Comparison of ENCODE assay signal across 12 cellular contexts in genomic region chr13:111129465-111130110, GRCh38. TPM values are rescaled to one million over a fixed set of nuclear protein-coding genes. Genes with fewer than 3 reads are reported as not detected.
A peak's percentile ranks its signal among the peaks of the same experiment; 100 is the strongest.
DNase-seq lines count a peak whose midpoint lies in the region; ATAC-seq, FAIRE-seq and TF ChIP-seq lines count a peak whose summit lies in the region.
"Had no signal": no experiment of that assay in that cellular context is flagged by ENCODE, and none has a peak within 500 bp of the region (broad histone marks: within the 10 kb centered on the region; RNA-seq: fewer than 3 reads in every experiment).

No MANE protein-coding gene starts in this region.

- H3K27ac ChIP-seq in heart left ventricle: no peak overlapping the region
- H3K27ac ChIP-seq: prostate gland had no signal

- no peaks in the 10 kb centered on the region for H3K36me3 ChIP-seq in heart left ventricle
- H3K36me3 ChIP-seq: prostate gland had no signal

- DNase-seq in H54 (ENCODE audit: insufficient read length, low spot score) (no peak), naive B cell (no peak), heart left ventricle (no peak), NCI-H2029 (lab: John Stamatoyannopoulos, UW) (no peak), epidermal melanocyte (ENCODE audit: insufficient read length, low spot score) (no peak), T-helper 17 cell (no peak)
- DNase-seq: DMS 273 treated with DMSO at 0.1 percent for 48 hours, NCI-H1092 had no signal

- 82 to 87% (median 84%) methylated on average over 9 of the region's 9 CpGs for WGBS in heart left ventricle, 4 donors

- intact Hi-C loops in heart left ventricle (cut with DNase I): no loop called here

- H3K27me3 Mint-ChIP-seq in naive B cell: peaks cover 8 to 21% (median 12%) of the 10 kb centered on the region in 3 donors
- peaks cover 44% of the 10 kb centered on the region for H3K27me3 Mint-ChIP-seq in T-helper 17 cell

- FAIRE-seq in H54 (lab: Jason Lieb, UNC): peak; percentile 71

- no peaks in the 10 kb centered on the region for H3K27me3 ChIP-seq in heart left ventricle

- ATAC-seq in GM19023 (IDR thresholded peaks at IDR 0.05; ENCODE audit: unreplicated experiment) (peak; percentile 95), HG03378 (IDR thresholded peaks at IDR 0.05; ENCODE audit: unreplicated experiment) (peak; percentile 100), naive B cell (ENCODE audit: low read depth in 2 of 2) (peak; percentile 84 to 89), heart left ventricle (no peak), T-helper 17 cell (no peak)
- ATAC-seq: HCT116 had no signal

- TF ChIP-seq POLR2A in H54 (IDR thresholded peaks at IDR 0.05; ENCODE audit: low read depth, low read length) (no peak), heart left ventricle (IDR thresholded peaks at IDR 0.05) (no peak)

- H3K9me3 Mint-ChIP-seq in naive B cell: peaks cover 0 to 2% (median 0%) of the 10 kb centered on the region in 7 donors

- H3K27ac Mint-ChIP-seq in naive B cell (no peak overlapping the region), T-helper 17 cell (no peak overlapping the region)

- H3K4me3 ChIP-seq in heart left ventricle: no peak overlapping the region
- H3K4me3 ChIP-seq: prostate gland had no signal

- peaks cover 0 to 6% (median 4%) of the 10 kb centered on the region in 3 donors for H3K4me1 Mint-ChIP-seq in naive B cell
- H3K4me1 Mint-ChIP-seq in T-helper 17 cell: peaks cover 7% of the 10 kb centered on the region

- TF ChIP-seq CTCF in heart left ventricle (IDR thresholded peaks at IDR 0.05): no peak

- no peaks in the 10 kb centered on the region for H3K4me1 ChIP-seq in heart left ventricle
- H3K4me1 ChIP-seq: prostate gland had no signal

- H3K9me3 ChIP-seq in heart left ventricle: no peaks in the 10 kb centered on the region
- H3K9me3 ChIP-seq in T-helper 17 cell (ENCODE audit: control insufficient read depth, low read length, poor library complexity, severe bottlenecking): no peaks in the 10 kb centered on the region
- H3K9me3 ChIP-seq: prostate gland had no signal

- no peaks in the 10 kb centered on the region for H3K36me3 Mint-ChIP-seq in naive B cell
- peaks cover 2% of the 10 kb centered on the region for H3K36me3 Mint-ChIP-seq in T-helper 17 cell (ENCODE audit: low read depth)

- no peak overlapping the region for H3K4me3 Mint-ChIP-seq in naive B cell
- no peak overlapping the region for H3K4me3 Mint-ChIP-seq in T-helper 17 cell

RNA-seq across cellular contexts. Expression of gene ARHGEF7, which starts 14.5 kb away (rescaled TPM):
- 10 to 100 TPM in 5 of 6 donors, 1 to 10 TPM in 1; 9.1 to 26.9 (median 17.5) TPM for polyA plus RNA-seq in naive B cell (ENCODE audit: low read depth in 6 of 6)
- 10 to 100 TPM; 34.3 to 60.9 (median 38.8) TPM for total RNA-seq in heart left ventricle
- 10 to 100 TPM; 16.6 to 31.1 TPM for polyA plus RNA-seq in heart left ventricle
- total RNA-seq in T-helper 17 cell: 100 to 1,000 TPM in 1 of 2 donors, 10 to 100 TPM in 1; 78.8 to 104 TPM

Comparison
In these comparisons a context has a peak if more than half of its experiments do, and no peak if none do; other contexts are left out.
1. ATAC-seq: peak in GM19023 (single experiment), HG03378 (single experiment) and naive B cell (2 of 2); none in heart left ventricle (0 of 4) and T-helper 17 cell (single experiment).